In the genomic region with DNA sequence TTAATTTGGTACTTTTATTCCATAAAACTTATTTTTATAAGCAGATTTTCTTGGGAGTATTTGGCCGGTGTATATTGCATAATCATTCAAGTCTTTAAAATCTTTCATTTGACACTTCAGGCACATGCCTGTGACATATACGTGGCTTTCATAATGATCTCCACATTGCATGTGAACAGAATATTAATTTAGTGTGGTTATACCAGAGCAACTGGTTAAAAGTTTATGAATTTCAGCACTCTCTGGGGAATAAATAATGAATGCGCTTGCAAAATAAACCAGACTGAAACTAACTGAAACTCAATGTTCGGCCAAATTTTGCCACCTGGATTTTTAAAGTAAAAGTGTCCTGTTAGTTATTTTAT, we compare ENCODE assay signal across 18 cellular contexts.
"Had no signal": no experiment of that assay in that cellular context is flagged by ENCODE, and none has a peak within 500 bp of the region (broad histone marks: within the 10 kb centered on the region; RNA-seq: fewer than 3 reads in every experiment).

No MANE protein-coding gene starts in this region.

- H3K27ac ChIP-seq: ascending aorta, colonic mucosa, foreskin keratinocyte, left lung, upper lobe of right lung had no signal

- ATAC-seq: activated CD8-positive, alpha-beta T cell treated with anti-CD3 and anti-CD28 coated beads, Interleukin-2, amount 10 ng/mL, durations not matched to agents 7 days and 5 days; activated naive CD8-positive, alpha-beta T cell treated with anti-CD3 and anti-CD28 coated beads, Interleukin-2, amount 50 U/mL, for 24 hours; foreskin keratinocyte; left lung; stimulated activated naive B cell treated with anti-CD40 and anti-IgM and Interleukin-4, amounts not matched to agents 10 μg/mL and 1 μg/mL and 100 μg/mL, for 72 hours; upper lobe of right lung had no signal

- DNase-seq: activated CD4-positive, alpha-beta T cell treated with anti-CD3 and anti-CD28 coated beads for 48 hours; activated CD4-positive, CD25-positive, alpha-beta regulatory T cell; activated CD8-positive, alpha-beta T cell treated with anti-CD3 and anti-CD28 coated beads, Interleukin-2, amount 10 ng/mL, durations not matched to agents 7 days and 5 days; activated naive CD4-positive, alpha-beta T cell treated with anti-CD3 and anti-CD28 coated beads, Interleukin-2, amount 10 ng/mL, durations not matched to agents 7 days and 5 days; activated naive CD8-positive, alpha-beta T cell treated with anti-CD3 and anti-CD28 coated beads, Interleukin-2, amount 50 U/mL, for 24 hours; activated T-cell treated with anti-CD3 and anti-CD28 coated beads, Interleukin-2, amount 50 U/mL, for 24 hours; colonic mucosa; endodermal cell; foreskin keratinocyte; glutamatergic neuron; hypothalamus; kidney; left lung; midbrain; stimulated activated naive B cell treated with anti-CD40 and anti-IgM and Interleukin-4, amounts not matched to agents 10 μg/mL and 1 μg/mL and 100 μg/mL, for 72 hours; T1000; upper lobe of right lung had no signal

- H3K4me3 ChIP-seq: ascending aorta, colonic mucosa, left lung, upper lobe of right lung had no signal

- H3K36me3 ChIP-seq: ascending aorta, colonic mucosa, left lung, upper lobe of right lung had no signal

- H3K4me1 ChIP-seq: colonic mucosa had no signal

- H3K27me3 ChIP-seq: ascending aorta, colonic mucosa, foreskin keratinocyte, left lung, upper lobe of right lung had no signal

- H3K9me3 ChIP-seq: ascending aorta, colonic mucosa, left lung, upper lobe of right lung had no signal
